ENCODE assay signal across 16 cellular contexts in genomic region chr4:158836828-158837449, GRCh38.
"Had no signal": no experiment of that assay in that cellular context is flagged by ENCODE, and none has a peak within 500 bp of the region (broad histone marks: within the 10 kb centered on the region; RNA-seq: fewer than 3 reads in every experiment).

No MANE protein-coding gene starts in this region.

- H3K9me3 Mint-ChIP-seq: activated naive CD4-positive, alpha-beta T cell treated with anti-CD3 and anti-CD28 coated beads, Interleukin-2, amount 10 ng/mL, durations not matched to agents 7 days and 5 days; brain; mesothelial cell of epicardium; stimulated activated naive B cell treated with anti-CD40 and anti-IgM and Interleukin-4, amounts not matched to agents 10 μg/mL and 1 μg/mL and 100 μg/mL, for 72 hours had no signal

- ATAC-seq: activated CD4-positive, CD25-positive, alpha-beta regulatory T cell treated with anti-CD3 and anti-CD28 coated beads, Interleukin-2, amount 50 U/mL, for 24 hours; stimulated activated naive B cell treated with anti-CD40 and anti-IgM and Interleukin-4, amounts not matched to agents 10 μg/mL and 1 μg/mL and 100 μg/mL, for 72 hours had no signal

- H3K4me1 Mint-ChIP-seq: brain; stimulated activated naive B cell treated with anti-CD40 and anti-IgM and Interleukin-4, amounts not matched to agents 10 μg/mL and 1 μg/mL and 100 μg/mL, for 72 hours had no signal

- H3K27me3 Mint-ChIP-seq: activated naive CD4-positive, alpha-beta T cell treated with anti-CD3 and anti-CD28 coated beads, Interleukin-2, amount 10 ng/mL, durations not matched to agents 7 days and 5 days; brain had no signal

- H3K4me3 Mint-ChIP-seq: activated naive CD4-positive, alpha-beta T cell treated with anti-CD3 and anti-CD28 coated beads, Interleukin-2, amount 10 ng/mL, durations not matched to agents 7 days and 5 days; brain; mesothelial cell of epicardium; stimulated activated naive B cell treated with anti-CD40 and anti-IgM and Interleukin-4, amounts not matched to agents 10 μg/mL and 1 μg/mL and 100 μg/mL, for 72 hours had no signal

- H3K4me3 ChIP-seq: lung, pancreas, SK-N-MC, suprapubic skin had no signal

- H3K4me1 ChIP-seq: suprapubic skin had no signal

- DNase-seq: activated CD4-positive, alpha-beta T cell treated with anti-CD3 and anti-CD28 coated beads, Interleukin-2, amount 50 U/mL, for 4 hours; activated naive CD4-positive, alpha-beta T cell treated with anti-CD3 and anti-CD28 coated beads, Interleukin-2, amount 10 ng/mL, durations not matched to agents 7 days and 5 days; activated T-cell treated with anti-CD3 and anti-CD28 coated beads for 4 hours; amniotic stem cell; effector memory CD4-positive, alpha-beta T cell; islet precursor cell; stimulated activated naive B cell treated with anti-CD40 and anti-IgM and Interleukin-4, amounts not matched to agents 10 μg/mL and 1 μg/mL and 100 μg/mL, for 72 hours; T-helper 9 cell had no signal

- H3K9me3 ChIP-seq: pancreas, suprapubic skin had no signal

- H3K36me3 ChIP-seq: pancreas had no signal

- H3K27me3 ChIP-seq: pancreas, suprapubic skin had no signal

- H3K27ac Mint-ChIP-seq: mesothelial cell of epicardium; stimulated activated naive B cell treated with anti-CD40 and anti-IgM and Interleukin-4, amounts not matched to agents 10 μg/mL and 1 μg/mL and 100 μg/mL, for 72 hours had no signal

- H3K27ac ChIP-seq: epithelial cell of prostate, SK-N-MC, suprapubic skin had no signal
